Comparison of ENCODE assay signal across 18 cellular contexts in the genomic region with DNA sequence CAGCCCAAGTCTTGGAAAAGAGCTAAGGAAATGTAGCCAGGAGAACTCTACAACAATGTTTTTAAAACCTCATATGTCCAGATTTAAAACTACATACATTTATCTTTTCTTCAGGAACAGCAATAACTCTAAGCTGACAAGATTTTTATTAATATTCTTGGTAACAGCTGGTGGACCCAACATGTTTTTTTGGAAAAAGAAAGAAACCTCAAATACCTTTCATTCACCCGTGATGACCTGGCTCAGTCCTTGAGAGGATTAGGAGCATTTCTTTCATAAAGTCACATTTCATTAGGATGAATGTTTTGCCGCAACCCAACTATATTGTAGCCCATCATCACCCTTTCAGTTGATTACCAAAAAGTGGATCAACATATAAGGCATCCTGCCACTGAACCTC.
"Had no signal": no experiment of that assay in that cellular context is flagged by ENCODE, and none has a peak within 500 bp of the region (broad histone marks: within the 10 kb centered on the region; RNA-seq: fewer than 3 reads in every experiment).

No MANE protein-coding gene starts in this region.

- DNase-seq: activated naive CD4-positive, alpha-beta T cell; activated naive CD8-positive, alpha-beta T cell treated with anti-CD3 and anti-CD28 coated beads for 36 hours; activated T-cell treated with anti-CD3 and anti-CD28 coated beads, Interleukin-2, amount 50 U/mL, for 1 hour; amygdala; brain microvascular endothelial cell; caudate nucleus; dermis blood vessel endothelial cell; effector CD8-positive, alpha-beta T cell; erythroblast; heart right ventricle; lower lobe of right lung; naive thymus-derived CD4-positive, alpha-beta T cell; ovary; stimulated activated CD4-positive, alpha-beta T cell treated with anti-CD3 and anti-CD28 coated beads, Interleukin-4, amount 100 ng/mL, for 24 hours; stimulated activated naive CD4-positive, alpha-beta T cell treated with Interleukin-2 at 50 U/mL for 16 hours; T-helper 9 cell; upper lobe of left lung had no signal

- H3K4me1 ChIP-seq: lower lobe of right lung, prostate gland, upper lobe of left lung had no signal

- H3K36me3 ChIP-seq: brain microvascular endothelial cell, heart right ventricle, lower lobe of right lung, ovary, prostate gland, upper lobe of left lung had no signal

- H3K27ac ChIP-seq: brain microvascular endothelial cell, heart right ventricle, lower lobe of right lung, ovary, prostate gland, upper lobe of left lung had no signal

- H3K27me3 ChIP-seq: brain microvascular endothelial cell, heart right ventricle, ovary, upper lobe of left lung had no signal

- H3K4me3 ChIP-seq: heart right ventricle, lower lobe of right lung, ovary, prostate gland, upper lobe of left lung had no signal

- H3K9me3 ChIP-seq: heart right ventricle, lower lobe of right lung, ovary, prostate gland, upper lobe of left lung had no signal
